Comparison of ENCODE assay signal across 8 cellular contexts in the genomic region with DNA sequence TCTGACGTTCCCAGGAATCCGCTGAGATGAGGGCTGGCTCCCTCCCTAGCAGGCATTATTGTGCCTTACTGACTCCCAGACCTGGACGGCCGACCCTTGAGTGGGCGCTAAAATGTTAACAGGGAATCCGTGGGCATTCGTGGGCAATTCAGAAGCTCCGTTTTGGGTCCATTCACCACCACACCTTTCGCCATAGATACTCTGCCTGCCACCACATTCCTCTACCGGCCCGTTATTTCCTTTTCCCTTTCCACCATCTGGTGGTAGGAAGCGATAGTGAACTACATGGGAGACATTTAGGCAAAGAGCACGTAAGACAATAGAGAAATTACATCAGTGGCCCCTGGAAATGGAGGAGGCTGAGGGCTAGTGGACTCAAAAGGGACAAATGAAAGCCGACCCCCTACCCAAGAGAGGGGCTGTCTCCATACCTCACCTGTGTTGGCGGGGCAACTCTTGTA. TPM values are rescaled to one million over a fixed set of nuclear protein-coding genes. Genes with fewer than 3 reads are reported as not detected.
A peak's percentile ranks its signal among the peaks of the same experiment; 100 is the strongest.
DNase-seq lines count a peak whose midpoint lies in the region; ATAC-seq, FAIRE-seq and TF ChIP-seq lines count a peak whose summit lies in the region.

No MANE protein-coding gene starts in this region.

- peaks cover 29% of the 10 kb centered on the region for H3K4me1 ChIP-seq in OCI-LY3 (ENCODE audit: low read length)
- H3K4me1 ChIP-seq in heart left ventricle: peaks cover 0 to 28% (median 0%) of the 10 kb centered on the region in 12 donors

- H3K9me3 ChIP-seq in OCI-LY3 (ENCODE audit: insufficient read depth, low read length): no peaks in the 10 kb centered on the region
- no peaks in the 10 kb centered on the region for H3K9me3 ChIP-seq in heart left ventricle

- peaks cover 31% of the 10 kb centered on the region for H4K20me1 ChIP-seq in OCI-LY3 (ENCODE audit: insufficient read depth, low read length)

- H3K27ac Mint-ChIP-seq in osteocyte (ENCODE audit: unreplicated experiment): peak overlapping the region; percentile 88

- peak; percentile 16 for ATAC-seq in HG03196 (IDR thresholded peaks at IDR 0.05; ENCODE audit: unreplicated experiment)
- ATAC-seq in heart left ventricle: peak; percentile 61 to 86 (median 70)
- no peak for ATAC-seq in HG02884 (IDR thresholded peaks at IDR 0.05; ENCODE audit: unreplicated experiment)
- ATAC-seq in HG02970 (IDR thresholded peaks at IDR 0.05; ENCODE audit: low FRiP score, unreplicated experiment): no peak

- H3K4me3 ChIP-seq in OCI-LY3 (ENCODE audit: low read length) (peak overlapping the region; percentile 91), heart left ventricle (peak overlapping the region; percentile 26 to 94 (median 78))

- H3K4me2 ChIP-seq in OCI-LY3 (ENCODE audit: low read length): peak overlapping the region; percentile 99

- H3K4me1 Mint-ChIP-seq in osteocyte (ENCODE audit: unreplicated experiment): peaks cover 13% of the 10 kb centered on the region

- peak; percentile 70 for FAIRE-seq in D721Med (lab: Jason Lieb, UNC)

- 0 out of 2 replicates have a peak overlapping the region, but pooled peaks have one; percentile 52 for H2AFZ ChIP-seq in OCI-LY3 (ENCODE audit: low read depth, low read length)

- H3K79me2 ChIP-seq in OCI-LY3 (ENCODE audit: low read length): peaks cover 38% of the 10 kb centered on the region

- peak overlapping the region; percentile 75 for H3K4me3 Mint-ChIP-seq in osteocyte (ENCODE audit: unreplicated experiment)

- H3K27ac ChIP-seq in OCI-LY3 (ENCODE audit: low read length): peak overlapping the region; percentile 44
- H3K27ac ChIP-seq in heart left ventricle: peak overlapping the region in 11 of 12 donors; percentile 32 to 64 (median 49)

- DNase-seq in D721Med (ENCODE audit: insufficient read length, low spot score) (peak; percentile 33), amniotic stem cell (lab: John Stamatoyannopoulos, UW) (peak; percentile 10), heart left ventricle (peak in 2 of 5 donors; percentile 20 to 27), osteocyte (ENCODE audit: extremely low spot score, unreplicated experiment) (no peak)

- H3K36me3 Mint-ChIP-seq in osteocyte (ENCODE audit: unreplicated experiment): no peaks in the 10 kb centered on the region

- H3K36me3 ChIP-seq in OCI-LY3 (replicated peaks; ENCODE audit: low read depth, low read length) (peaks cover 10% of the 10 kb centered on the region), heart left ventricle (no peaks in the 10 kb centered on the region)

- H3K9ac ChIP-seq in OCI-LY3 (ENCODE audit: low read length): peak overlapping the region; percentile 79

- no peaks in the 10 kb centered on the region for H3K9me3 Mint-ChIP-seq in osteocyte (ENCODE audit: unreplicated experiment)

- intact Hi-C loops in heart left ventricle (cut with DNase I): loop anchor here (1.0 to 10.0 kb wide), 15 partner anchors 114 to 516 kb away; no protein-coding TSS in a partner anchor

- no peaks in the 10 kb centered on the region for H3K27me3 Mint-ChIP-seq in osteocyte (ENCODE audit: unreplicated experiment)

- 8 to 37% (median 23%) methylated on average over 14 to 15 of the region's 15 CpGs for WGBS in heart left ventricle, 4 donors

- no peaks in the 10 kb centered on the region for H3K27me3 ChIP-seq in OCI-LY3 (ENCODE audit: low read depth, low read length)
- no peaks in the 10 kb centered on the region for H3K27me3 ChIP-seq in heart left ventricle

- no peak for TF ChIP-seq POLR2A in heart left ventricle (IDR thresholded peaks at IDR 0.05)

- peak; percentile 67 for TF ChIP-seq CTCF in D721Med (IDR thresholded peaks at IDR 0.05; ENCODE audit: insufficient read depth, missing control alignments)
- TF ChIP-seq CTCF in OCI-LY3 (IDR thresholded peaks at IDR 0.05; ENCODE audit: low read depth, low read length): peak; percentile 60
- TF ChIP-seq CTCF in heart left ventricle (IDR thresholded peaks at IDR 0.05): peak; percentile 34 to 62 (median 54)
- TF ChIP-seq CTCF in osteocyte (IDR thresholded peaks at IDR 0.05): peak; percentile 67

RNA-seq across cellular contexts. Expression of a gene that starts 1.0 kb away (rescaled TPM):
- 10 to 100 TPM; 22.4 to 51.6 (median 29.5) TPM for total RNA-seq in heart left ventricle
- 10 to 100 TPM in 1 of 2 donors, 1 to 10 TPM in 1; 9.6 to 17.6 TPM for polyA plus RNA-seq in heart left ventricle
- total RNA-seq in osteocyte: 48.1 and 52.7 TPM in 2 replicates

Comparison
In these comparisons a context has a peak if more than half of its experiments do, and no peak if none do; other contexts are left out.
1. ATAC-seq: peak in HG03196 (single experiment) and heart left ventricle (4 of 4); none in HG02884 (single experiment) and HG02970 (single experiment).
2. Peak in every context shown above with its lines, with median percentiles within 50 percentile points of each other: CTCF ChIP-seq.